In the genomic region with DNA sequence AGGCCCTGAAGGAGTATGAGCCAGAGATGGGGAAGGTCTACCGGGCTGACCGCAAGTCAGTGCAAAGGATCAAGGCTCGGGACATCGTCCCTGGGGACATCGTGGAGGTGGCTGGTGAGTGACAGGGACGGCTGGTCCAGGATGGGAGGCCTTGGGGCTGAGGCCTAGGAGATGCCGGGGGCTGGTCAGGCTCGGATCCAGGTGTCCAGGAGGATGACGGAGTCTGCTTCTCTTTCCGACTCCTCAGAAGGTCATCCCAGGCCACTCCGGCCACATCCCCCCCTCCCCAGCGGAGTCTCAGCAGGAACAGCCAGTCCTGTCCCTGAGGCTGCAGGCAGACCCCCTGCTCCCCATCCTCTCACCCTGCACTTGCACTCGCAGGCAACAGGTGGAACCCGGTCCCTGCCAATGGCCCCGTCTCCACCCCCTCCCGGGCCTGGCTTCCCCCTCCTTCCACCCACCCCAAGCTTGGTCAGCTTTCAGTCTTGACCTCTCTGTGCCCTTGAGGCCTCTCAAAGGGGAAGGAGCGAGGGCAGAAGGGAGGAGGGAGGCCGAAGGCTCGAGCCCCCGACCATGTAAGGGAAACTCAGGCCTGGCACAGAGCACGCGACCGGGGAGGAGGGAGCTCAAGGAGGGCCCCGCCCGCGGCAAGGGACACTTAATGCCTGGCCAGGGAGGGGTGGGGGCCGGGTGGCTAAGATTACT, we compare ENCODE assay signal across 19 cellular contexts. TPM values are rescaled to one million over a fixed set of nuclear protein-coding genes. Genes with fewer than 3 reads are reported as not detected.
DNase-seq lines count a peak whose midpoint lies in the region; TF ChIP-seq lines count a peak whose summit lies in the region.
"Had no signal": no experiment of that assay in that cellular context is flagged by ENCODE, and none has a peak within 500 bp of the region (broad histone marks: within the 10 kb centered on the region; RNA-seq: fewer than 3 reads in every experiment).

No MANE protein-coding gene starts in this region.

- intact Hi-C loops in activated T-helper 2 cell treated with anti-CD3 and anti-CD28 coated beads, Interferon-gamma antibody, Interleukin-2, Interleukin-4, amounts not matched to agents 10 μg/mL and 5 μg/mL and 100 μg/mL, durations not matched to agents 14 hours and 24 hours and 36 hours (cut with micrococcal nuclease), result no loop called here

- H3K4me3 ChIP-seq in BLaER1, result no peak overlapping the region
- no peak overlapping the region for H3K4me3 ChIP-seq in endodermal cell (ENCODE audit: low read length)
- H3K4me3 ChIP-seq in osteoblast (ENCODE audit: insufficient read depth, low read length), result no peak overlapping the region
- H3K4me3 ChIP-seq: colonic mucosa, Peyer's patch, testis had no signal

- H3K9me3 ChIP-seq in BLaER1, result no peaks in the 10 kb centered on the region
- no peaks in the 10 kb centered on the region for H3K9me3 ChIP-seq in endodermal cell (ENCODE audit: control insufficient read depth, low read length)
- no peaks in the 10 kb centered on the region for H3K9me3 ChIP-seq in osteoblast (ENCODE audit: low read depth, low read length)
- H3K9me3 ChIP-seq: colonic mucosa, Peyer's patch, testis had no signal

- POLR2A ChIA-PET in HEK293T (lab: Yijun Ruan, JAX), result no interaction called here

- H3K9me3 Mint-ChIP-seq in endodermal cell, result no peaks in the 10 kb centered on the region
- H3K9me3 Mint-ChIP-seq in activated T-helper 2 cell treated with anti-CD3 and anti-CD28 coated beads, Interferon-gamma antibody, Interleukin-2, Interleukin-4, amounts not matched to agents 10 μg/mL and 5 μg/mL and 100 μg/mL, durations not matched to agents 14 hours and 24 hours and 36 hours, result no peaks in the 10 kb centered on the region
- H3K9me3 Mint-ChIP-seq: CD4-positive, CD25-positive, alpha-beta regulatory T cell; stimulated activated memory B cell treated with anti-CD40 and anti-IgM and Interleukin-4, amounts not matched to agents 10 μg/mL and 1 μg/mL and 100 μg/mL, for 72 hours had no signal

- 72 to 76% methylated on average over 12 to 27 of the region's 27 CpGs for WGBS in endodermal cell (ENCODE audit: insufficient coverage in 1 of 2, insufficient read length in 1 of 2), 2 experiments

- CTCF ChIA-PET in HEK293T (lab: Yijun Ruan, JAX), result no interaction called here

- in situ Hi-C loops in GM13976 (cut with MboI; ENCODE audit: low sequenced_read_pairs, unreplicated experiment), result no loop called here

- H3K36me3 ChIP-seq in BLaER1 (no peaks in the 10 kb centered on the region; the same call in 1 of the 2 replicates), endodermal cell (ENCODE audit: control insufficient read depth, insufficient read depth, low read length) (no peaks in the 10 kb centered on the region), osteoblast (ENCODE audit: insufficient read depth, low read length) (no peaks in the 10 kb centered on the region)
- H3K36me3 ChIP-seq: colonic mucosa, Peyer's patch had no signal

- H3K9ac ChIP-seq in BLaER1 (peak overlapping the region; percentile 15; the same call in 1 of the 2 replicates), endodermal cell (ENCODE audit: extremely low read depth, low read length, poor library complexity, severe bottlenecking) (no peak overlapping the region)

- no peaks in the 10 kb centered on the region for H3K27me3 ChIP-seq in BLaER1
- H3K27me3 ChIP-seq in endodermal cell (ENCODE audit: control insufficient read depth, insufficient read depth, low read length, poor library complexity, severe bottlenecking), result peaks cover 13% of the 10 kb centered on the region
- no peaks in the 10 kb centered on the region for H3K27me3 ChIP-seq in osteoblast (ENCODE audit: insufficient read depth, low read length)
- H3K27me3 ChIP-seq: colonic mucosa, Peyer's patch, testis had no signal

- H3K4me1 ChIP-seq in BLaER1 (peaks cover 52% of the 10 kb centered on the region), endodermal cell (ENCODE audit: control insufficient read depth, insufficient read depth, low read length) (peaks cover 3% of the 10 kb centered on the region), osteoblast (ENCODE audit: insufficient read depth, low read length) (peaks cover 14% of the 10 kb centered on the region)

- no peaks in the 10 kb centered on the region for H3K79me2 ChIP-seq in osteoblast (ENCODE audit: insufficient read depth, low read length)

- H2AFZ ChIP-seq in osteoblast (ENCODE audit: low read length), result no peak overlapping the region

- H3K4me2 ChIP-seq in BLaER1, result no peak overlapping the region
- H3K4me2 ChIP-seq in osteoblast (ENCODE audit: insufficient read depth, low read length), result no peak overlapping the region

- DNase-seq in HEK293T (ENCODE audit: extremely low spot score) (no peak), endodermal cell (peak; percentile 70), osteoblast (ENCODE audit: insufficient read length, low spot score, missing footprints) (peak; percentile 59), Kasumi-1 (lab: John Stamatoyannopoulos, UW) (no peak), GM13976 (ENCODE audit: low spot score) (no peak)
- no peak for DNase-seq in activated effector memory CD4-positive, alpha-beta T cell treated with anti-CD3 and anti-CD28 coated beads, Interleukin-2, amount 50 U/mL, for 16 hours
- DNase-seq in activated T-helper 2 cell treated with anti-CD3 and anti-CD28 coated beads, Interferon-gamma antibody, Interleukin-2, Interleukin-4, amounts not matched to agents 10 μg/mL and 5 μg/mL and 100 μg/mL, durations not matched to agents 14 hours and 24 hours and 36 hours (ENCODE audit: low spot score), result no peak
- DNase-seq: CD4-positive, CD25-positive, alpha-beta regulatory T cell; colonic mucosa; DMS 273 treated with DMSO at 0.1 percent for 48 hours; NCI-H1092; NCI-H2029; NCI-H345; Peyer's patch; testis had no signal

- no peak overlapping the region for H3K27ac ChIP-seq in BLaER1
- H3K27ac ChIP-seq in endodermal cell (ENCODE audit: low read depth, low read length), result no peak overlapping the region
- no peak overlapping the region for H3K27ac ChIP-seq in osteoblast (ENCODE audit: low read depth, low read length)
- H3K27ac ChIP-seq: colonic mucosa, Peyer's patch, testis had no signal

- TF ChIP-seq CTCF in endodermal cell (conservative IDR thresholded peaks at IDR 0.05), result no peak
- no peak for TF ChIP-seq CTCF in osteoblast (IDR thresholded peaks at IDR 0.05; ENCODE audit: extremely low read depth, low read depth, low read length)
- no peak for TF ChIP-seq CTCF in GM13976 (IDR thresholded peaks at IDR 0.05; ENCODE audit: borderline replicate concordance, control extremely low read depth, extremely low read depth, insufficient read depth, missing control alignments)

- no peak overlapping the region for H3K27ac Mint-ChIP-seq in endodermal cell
- H3K27ac Mint-ChIP-seq in activated T-helper 2 cell treated with anti-CD3 and anti-CD28 coated beads, Interferon-gamma antibody, Interleukin-2, Interleukin-4, amounts not matched to agents 10 μg/mL and 5 μg/mL and 100 μg/mL, durations not matched to agents 14 hours and 24 hours and 36 hours, result no peak overlapping the region
- H3K27ac Mint-ChIP-seq: activated naive CD8-positive, alpha-beta T cell; CD4-positive, CD25-positive, alpha-beta regulatory T cell; stimulated activated memory B cell treated with anti-CD40 and anti-IgM and Interleukin-4, amounts not matched to agents 10 μg/mL and 1 μg/mL and 100 μg/mL, for 72 hours had no signal

- H3K4me3 Mint-ChIP-seq in endodermal cell, result no peak overlapping the region
- H3K4me3 Mint-ChIP-seq in activated T-helper 2 cell treated with anti-CD3 and anti-CD28 coated beads, Interferon-gamma antibody, Interleukin-2, Interleukin-4, amounts not matched to agents 10 μg/mL and 5 μg/mL and 100 μg/mL, durations not matched to agents 14 hours and 24 hours and 36 hours (ENCODE audit: low read depth), result no peak overlapping the region
- H3K4me3 Mint-ChIP-seq: activated naive CD8-positive, alpha-beta T cell; stimulated activated memory B cell treated with anti-CD40 and anti-IgM and Interleukin-4, amounts not matched to agents 10 μg/mL and 1 μg/mL and 100 μg/mL, for 72 hours had no signal

- H3K4me1 Mint-ChIP-seq in endodermal cell, result peaks cover 7% of the 10 kb centered on the region
- H3K4me1 Mint-ChIP-seq in activated T-helper 2 cell treated with anti-CD3 and anti-CD28 coated beads, Interferon-gamma antibody, Interleukin-2, Interleukin-4, amounts not matched to agents 10 μg/mL and 5 μg/mL and 100 μg/mL, durations not matched to agents 14 hours and 24 hours and 36 hours (ENCODE audit: low read depth), result peaks cover 15% of the 10 kb centered on the region

- H3K36me3 Mint-ChIP-seq in endodermal cell (ENCODE audit: low read depth), result no peaks in the 10 kb centered on the region
- H3K36me3 Mint-ChIP-seq in activated T-helper 2 cell treated with anti-CD3 and anti-CD28 coated beads, Interferon-gamma antibody, Interleukin-2, Interleukin-4, amounts not matched to agents 10 μg/mL and 5 μg/mL and 100 μg/mL, durations not matched to agents 14 hours and 24 hours and 36 hours (ENCODE audit: low read depth), result no peaks in the 10 kb centered on the region
- H3K36me3 Mint-ChIP-seq: activated naive CD8-positive, alpha-beta T cell; CD4-positive, CD25-positive, alpha-beta regulatory T cell; stimulated activated memory B cell treated with anti-CD40 and anti-IgM and Interleukin-4, amounts not matched to agents 10 μg/mL and 1 μg/mL and 100 μg/mL, for 72 hours had no signal

- peaks cover 23% of the 10 kb centered on the region for H3K27me3 Mint-ChIP-seq in endodermal cell (ENCODE audit: insufficient read depth)
- peaks cover 2% of the 10 kb centered on the region for H3K27me3 Mint-ChIP-seq in activated T-helper 2 cell treated with anti-CD3 and anti-CD28 coated beads, Interferon-gamma antibody, Interleukin-2, Interleukin-4, amounts not matched to agents 10 μg/mL and 5 μg/mL and 100 μg/mL, durations not matched to agents 14 hours and 24 hours and 36 hours (ENCODE audit: low read depth)

- H4K20me1 ChIP-seq in BLaER1 (no peaks in the 10 kb centered on the region), osteoblast (ENCODE audit: insufficient read depth, low read length) (no peaks in the 10 kb centered on the region)

RNA-seq across cellular contexts. Expression of a gene that starts 4.3 kb away (rescaled TPM):
- total RNA-seq in endodermal cell, result 1 to 10 TPM; 4.7 to 7.7 TPM
- 2.2 TPM for polyA plus RNA-seq in endodermal cell (2013, experiment 1 of 2)
- polyA plus RNA-seq in endodermal cell (2013, experiment 2 of 2), result 3.7 TPM
- 0.29 and 0.36 TPM in 2 replicates for total RNA-seq in osteoblast
- 1.8 and 3.1 TPM in 2 replicates for total RNA-seq in activated T-helper 2 cell treated with anti-CD3 and anti-CD28 coated beads, Interferon-gamma antibody, Interleukin-2, Interleukin-4, amounts not matched to agents 10 μg/mL and 5 μg/mL and 100 μg/mL, durations not matched to agents 14 hours and 24 hours and 36 hours
- polyA plus RNA-seq: CD4-positive, CD25-positive, alpha-beta regulatory T cell had no signal

RNA-seq across cellular contexts. Expression of a gene that starts 19.0 kb away (rescaled TPM):
- total RNA-seq in endodermal cell (10 to 100 TPM; 56.5 to 63.4 TPM), osteoblast (14.8 and 17.1 TPM in 2 replicates)
- 42.6 TPM for polyA plus RNA-seq in endodermal cell (2013, experiment 1 of 2)
- 33.7 TPM for polyA plus RNA-seq in endodermal cell (2013, experiment 2 of 2)
- 46.0 and 57.5 TPM in 2 replicates for total RNA-seq in activated T-helper 2 cell treated with anti-CD3 and anti-CD28 coated beads, Interferon-gamma antibody, Interleukin-2, Interleukin-4, amounts not matched to agents 10 μg/mL and 5 μg/mL and 100 μg/mL, durations not matched to agents 14 hours and 24 hours and 36 hours

RNA-seq across cellular contexts. Expression of a gene that starts 36.5 kb away (rescaled TPM):
- total RNA-seq in endodermal cell, result 100 to 1,000 TPM; 158 to 165 TPM
- 116 TPM for polyA plus RNA-seq in endodermal cell (2013, experiment 1 of 2)
- polyA plus RNA-seq in endodermal cell (2013, experiment 2 of 2), result 105 TPM
- total RNA-seq in osteoblast, result 89.9 and 101 TPM in 2 replicates
- total RNA-seq in activated T-helper 2 cell treated with anti-CD3 and anti-CD28 coated beads, Interferon-gamma antibody, Interleukin-2, Interleukin-4, amounts not matched to agents 10 μg/mL and 5 μg/mL and 100 μg/mL, durations not matched to agents 14 hours and 24 hours and 36 hours, result 202 and 217 TPM in 2 replicates

RNA-seq across cellular contexts. Expression of a gene that starts 42.4 kb away (rescaled TPM):
- total RNA-seq in endodermal cell (10 to 100 TPM; 16.1 to 19.2 TPM), osteoblast (27.4 and 31.5 TPM in 2 replicates)
- 7.8 TPM for polyA plus RNA-seq in endodermal cell (2013, experiment 1 of 2)
- polyA plus RNA-seq in endodermal cell (2013, experiment 2 of 2), result 6.0 TPM
- total RNA-seq in activated T-helper 2 cell treated with anti-CD3 and anti-CD28 coated beads, Interferon-gamma antibody, Interleukin-2, Interleukin-4, amounts not matched to agents 10 μg/mL and 5 μg/mL and 100 μg/mL, durations not matched to agents 14 hours and 24 hours and 36 hours, result 20.6 and 24.2 TPM in 2 replicates

RNA-seq across cellular contexts. Expression of a gene that starts 49.1 kb away (rescaled TPM):
- total RNA-seq in endodermal cell (not detected), osteoblast (not detected in 2 replicates)
- not detected for polyA plus RNA-seq in endodermal cell (2013, experiment 1 of 2)
- polyA plus RNA-seq in endodermal cell (2013, experiment 2 of 2), result not detected
- 0.18 and 0.23 TPM in 2 replicates for total RNA-seq in activated T-helper 2 cell treated with anti-CD3 and anti-CD28 coated beads, Interferon-gamma antibody, Interleukin-2, Interleukin-4, amounts not matched to agents 10 μg/mL and 5 μg/mL and 100 μg/mL, durations not matched to agents 14 hours and 24 hours and 36 hours
- polyA plus RNA-seq: AG04450 had no signal

Comparison
In these comparisons a context has a peak if more than half of its experiments do, and no peak if none do; other contexts are left out.
1. DNase-seq: peak in endodermal cell (single experiment) and osteoblast (single experiment); none in HEK293T (single experiment), activated effector memory CD4-positive, alpha-beta T cell treated with anti-CD3 and anti-CD28 coated beads, Interleukin-2, amount 50 U/mL, for 16 hours (single experiment), Kasumi-1 (0 of 2), activated T-helper 2 cell treated with anti-CD3 and anti-CD28 coated beads, Interferon-gamma antibody, Interleukin-2, Interleukin-4, amounts not matched to agents 10 μg/mL and 5 μg/mL and 100 μg/mL, durations not matched to agents 14 hours and 24 hours and 36 hours (single experiment) and GM13976 (single experiment).